2 cellular contexts compared by ENCODE assay signal in the genomic region with DNA sequence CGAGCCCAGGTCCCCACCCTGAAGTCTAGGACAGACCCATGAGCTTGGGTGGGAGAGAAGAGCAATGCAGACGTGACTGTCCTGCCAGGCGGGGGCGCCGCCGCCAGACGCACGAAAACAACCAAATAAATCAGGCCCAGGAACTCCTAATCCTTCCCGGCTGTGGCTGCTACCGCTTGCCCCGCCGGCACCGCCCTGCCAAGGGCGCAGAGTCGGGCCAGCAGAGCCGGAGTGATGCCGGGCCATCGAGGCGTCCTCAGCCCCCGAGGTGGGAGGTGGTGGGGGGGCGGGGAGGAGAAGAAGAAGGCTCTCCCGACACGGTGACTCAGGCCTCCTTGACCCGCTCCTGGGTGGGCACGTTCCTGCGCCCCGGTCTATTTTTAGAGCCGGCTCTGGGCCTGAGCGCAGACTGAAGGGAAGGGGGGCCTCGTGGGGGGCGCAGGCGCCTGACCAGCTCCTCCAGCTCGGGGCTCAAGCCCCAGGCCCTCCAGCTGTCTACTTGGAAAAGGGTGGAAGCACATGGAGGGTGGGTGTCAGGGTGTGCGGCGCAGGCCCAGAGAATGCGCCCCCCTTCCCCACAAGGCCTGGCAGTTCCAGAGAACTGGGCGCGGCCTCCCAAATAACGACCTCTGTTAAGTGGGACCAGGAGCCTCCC.
A peak's percentile ranks its signal among the peaks of the same experiment; 100 is the strongest.
TF ChIP-seq lines count a peak whose summit lies in the region.

No MANE protein-coding gene starts in this region.

TF ChIP-seq in HCT116, 20 proteins besides CTCF, POLR2A, EP300 and RAD21:
- TF ChIP-seq EGR1 (IDR thresholded peaks at IDR 0.05; ENCODE audit: low read depth), result no peak
- TF ChIP-seq SIN3A (IDR thresholded peaks at IDR 0.05; ENCODE audit: low read depth), result no peak
- no peak for TF ChIP-seq JUND (IDR thresholded peaks at IDR 0.05)
- TF ChIP-seq EZH2phosphoT487 (IDR thresholded peaks at IDR 0.05; ENCODE audit: borderline replicate concordance), result no peak
- TF ChIP-seq ZNF274 (IDR thresholded peaks at IDR 0.05; ENCODE audit: low read depth, low read length), result no peak
- TF ChIP-seq ELF1 (IDR thresholded peaks at IDR 0.05; ENCODE audit: borderline replicate concordance, low read depth), result no peak
- TF ChIP-seq POLR2AphosphoS5 (IDR thresholded peaks at IDR 0.05; ENCODE audit: low read depth, low read length), result 0 out of 2 replicates have a peak, but pooled peaks have one; percentile 18
TF ChIP-seq in HCT116: peak in this region for 1.

TF ChIP-seq in HepG2, 621 proteins besides CTCF, POLR2A, EP300 and RAD21 (continues in another document):
- TF ChIP-seq ATAD3A (CRISPR knock-in tag; IDR thresholded peaks at IDR 0.05), result no peak
- no peak for TF ChIP-seq ATF3 (CRISPR knock-in tag; IDR thresholded peaks at IDR 0.05)
- TF ChIP-seq ZNF253 (CRISPR knock-in tag; IDR thresholded peaks at IDR 0.05; ENCODE audit: borderline replicate concordance), result no peak
- no peak for TF ChIP-seq GPN1 (CRISPR knock-in tag; IDR thresholded peaks at IDR 0.05; ENCODE audit: borderline replicate concordance)
- TF ChIP-seq ZNF224 (CRISPR knock-in tag; IDR thresholded peaks at IDR 0.05), result no peak
- TF ChIP-seq, protein P1, sequence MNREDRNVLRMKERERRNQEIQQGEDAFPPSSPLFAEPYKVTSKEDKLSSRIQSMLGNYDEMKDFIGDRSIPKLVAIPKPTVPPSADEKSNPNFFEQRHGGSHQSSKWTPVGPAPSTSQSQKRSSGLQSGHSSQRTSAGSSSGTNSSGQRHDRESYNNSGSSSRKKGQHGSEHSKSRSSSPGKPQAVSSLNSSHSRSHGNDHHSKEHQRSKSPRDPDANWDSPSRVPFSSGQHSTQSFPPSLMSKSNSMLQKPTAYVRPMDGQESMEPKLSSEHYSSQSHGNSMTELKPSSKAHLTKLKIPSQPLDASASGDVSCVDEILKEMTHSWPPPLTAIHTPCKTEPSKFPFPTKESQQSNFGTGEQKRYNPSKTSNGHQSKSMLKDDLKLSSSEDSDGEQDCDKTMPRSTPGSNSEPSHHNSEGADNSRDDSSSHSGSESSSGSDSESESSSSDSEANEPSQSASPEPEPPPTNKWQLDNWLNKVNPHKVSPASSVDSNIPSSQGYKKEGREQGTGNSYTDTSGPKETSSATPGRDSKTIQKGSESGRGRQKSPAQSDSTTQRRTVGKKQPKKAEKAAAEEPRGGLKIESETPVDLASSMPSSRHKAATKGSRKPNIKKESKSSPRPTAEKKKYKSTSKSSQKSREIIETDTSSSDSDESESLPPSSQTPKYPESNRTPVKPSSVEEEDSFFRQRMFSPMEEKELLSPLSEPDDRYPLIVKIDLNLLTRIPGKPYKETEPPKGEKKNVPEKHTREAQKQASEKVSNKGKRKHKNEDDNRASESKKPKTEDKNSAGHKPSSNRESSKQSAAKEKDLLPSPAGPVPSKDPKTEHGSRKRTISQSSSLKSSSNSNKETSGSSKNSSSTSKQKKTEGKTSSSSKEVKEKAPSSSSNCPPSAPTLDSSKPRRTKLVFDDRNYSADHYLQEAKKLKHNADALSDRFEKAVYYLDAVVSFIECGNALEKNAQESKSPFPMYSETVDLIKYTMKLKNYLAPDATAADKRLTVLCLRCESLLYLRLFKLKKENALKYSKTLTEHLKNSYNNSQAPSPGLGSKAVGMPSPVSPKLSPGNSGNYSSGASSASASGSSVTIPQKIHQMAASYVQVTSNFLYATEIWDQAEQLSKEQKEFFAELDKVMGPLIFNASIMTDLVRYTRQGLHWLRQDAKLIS (CRISPR knock-in tag; IDR thresholded peaks at IDR 0.05), result no peak
- TF ChIP-seq PHF8 (CRISPR knock-in tag; IDR thresholded peaks at IDR 0.05), result peak; percentile 5; the same call in 1 of the 2 replicates
- TF ChIP-seq RARG (CRISPR knock-in tag; IDR thresholded peaks at IDR 0.05; ENCODE audit: low read depth), result no peak
- TF ChIP-seq KMT2B (CRISPR knock-in tag; IDR thresholded peaks at IDR 0.05), result peak; percentile 7; the same call in 1 of the 2 replicates
- peak; percentile 55; the same call in 1 of the 2 replicates for TF ChIP-seq KDM2A (CRISPR knock-in tag; IDR thresholded peaks at IDR 0.05; ENCODE audit: borderline replicate concordance, low read depth)
- TF ChIP-seq MTF2 (CRISPR knock-in tag; IDR thresholded peaks at IDR 0.05; ENCODE audit: borderline replicate concordance), result no peak
- no peak for TF ChIP-seq ARID2 (CRISPR knock-in tag; IDR thresholded peaks at IDR 0.05; ENCODE audit: borderline replicate concordance)
- TF ChIP-seq KLF12 (CRISPR knock-in tag; IDR thresholded peaks at IDR 0.05; ENCODE audit: borderline replicate concordance), result no peak
- peak; percentile 3 for TF ChIP-seq TAF15 (IDR thresholded peaks at IDR 0.05; ENCODE audit: low read depth, low read length, poor library complexity, severe bottlenecking)
- TF ChIP-seq ZSCAN5A (CRISPR knock-in tag; IDR thresholded peaks at IDR 0.05; ENCODE audit: borderline replicate concordance), result no peak
- no peak for TF ChIP-seq SAFB2 (CRISPR knock-in tag; IDR thresholded peaks at IDR 0.05; ENCODE audit: borderline replicate concordance, low read depth)
- 0 out of 2 replicates have a peak, but pooled peaks have one; percentile 13 for TF ChIP-seq ZNF343 (CRISPR knock-in tag; IDR thresholded peaks at IDR 0.05)
- 0 out of 2 replicates have a peak, but pooled peaks have one; percentile 28 for TF ChIP-seq PHF20 (CRISPR knock-in tag; IDR thresholded peaks at IDR 0.05)
- TF ChIP-seq MEIS1 (CRISPR knock-in tag; IDR thresholded peaks at IDR 0.05; ENCODE audit: borderline replicate concordance), result 0 out of 2 replicates have a peak, but pooled peaks have one; percentile 8
- TF ChIP-seq ZNF180 (CRISPR knock-in tag; IDR thresholded peaks at IDR 0.05; ENCODE audit: borderline replicate concordance, low read depth), result no peak
- no peak for TF ChIP-seq LBX2 (CRISPR knock-in tag; IDR thresholded peaks at IDR 0.05; ENCODE audit: borderline replicate concordance)
- TF ChIP-seq, protein P2, sequence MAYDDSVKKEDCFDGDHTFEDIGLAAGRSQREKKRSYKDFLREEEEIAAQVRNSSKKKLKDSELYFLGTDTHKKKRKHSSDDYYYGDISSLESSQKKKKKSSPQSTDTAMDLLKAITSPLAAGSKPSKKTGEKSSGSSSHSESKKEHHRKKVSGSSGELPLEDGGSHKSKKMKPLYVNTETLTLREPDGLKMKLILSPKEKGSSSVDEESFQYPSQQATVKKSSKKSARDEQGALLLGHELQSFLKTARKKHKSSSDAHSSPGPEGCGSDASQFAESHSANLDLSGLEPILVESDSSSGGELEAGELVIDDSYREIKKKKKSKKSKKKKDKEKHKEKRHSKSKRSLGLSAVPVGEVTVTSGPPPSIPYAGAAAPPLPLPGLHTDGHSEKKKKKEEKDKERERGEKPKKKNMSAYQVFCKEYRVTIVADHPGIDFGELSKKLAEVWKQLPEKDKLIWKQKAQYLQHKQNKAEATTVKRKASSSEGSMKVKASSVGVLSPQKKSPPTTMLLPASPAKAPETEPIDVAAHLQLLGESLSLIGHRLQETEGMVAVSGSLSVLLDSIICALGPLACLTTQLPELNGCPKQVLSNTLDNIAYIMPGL (CRISPR knock-in tag; IDR thresholded peaks at IDR 0.05; ENCODE audit: borderline replicate concordance in 1 of 2, low read depth in 1 of 2), result peak in 1 of 2 experiments; percentile 61; a peak in 3 of 4 replicates
- TF ChIP-seq MLX (CRISPR knock-in tag; IDR thresholded peaks at IDR 0.05), result no peak
- no peak for TF ChIP-seq PLRG1 (conservative IDR thresholded peaks at IDR 0.05)
- no peak for TF ChIP-seq ZNF44 (CRISPR knock-in tag; IDR thresholded peaks at IDR 0.05)
- TF ChIP-seq MYC (CRISPR knock-in tag; IDR thresholded peaks at IDR 0.05; ENCODE audit: borderline replicate concordance), result 0 out of 2 replicates have a peak, but pooled peaks have one; percentile 12
- TF ChIP-seq UBTF (CRISPR knock-in tag; IDR thresholded peaks at IDR 0.05), result peak; percentile 4
- TF ChIP-seq CHD4 (IDR thresholded peaks at IDR 0.05; ENCODE audit: borderline replicate concordance, low read length), result no peak
- TF ChIP-seq, protein P3, sequence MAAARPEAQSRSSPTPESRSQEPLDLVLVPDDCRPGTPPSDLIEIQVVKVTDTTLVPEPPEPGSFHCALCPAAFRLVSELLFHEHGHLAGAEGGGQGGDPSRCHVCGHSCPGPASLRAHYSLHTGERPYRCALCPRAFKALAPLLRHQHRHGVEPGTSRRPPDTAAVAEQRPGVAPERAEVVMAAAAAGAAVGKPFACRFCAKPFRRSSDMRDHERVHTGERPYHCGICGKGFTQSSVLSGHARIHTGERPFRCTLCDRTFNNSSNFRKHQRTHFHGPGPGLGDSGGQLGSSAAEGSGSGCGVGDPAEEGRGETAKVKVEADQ (CRISPR knock-in tag; IDR thresholded peaks at IDR 0.05; ENCODE audit: borderline replicate concordance), result no peak
- peak; percentile 62; the same call in 1 of the 2 replicates for TF ChIP-seq ZNF879 (CRISPR knock-in tag; IDR thresholded peaks at IDR 0.05)
- TF ChIP-seq ZNF790 (CRISPR knock-in tag; IDR thresholded peaks at IDR 0.05; ENCODE audit: borderline replicate concordance), result no peak
- TF ChIP-seq, protein P4, sequence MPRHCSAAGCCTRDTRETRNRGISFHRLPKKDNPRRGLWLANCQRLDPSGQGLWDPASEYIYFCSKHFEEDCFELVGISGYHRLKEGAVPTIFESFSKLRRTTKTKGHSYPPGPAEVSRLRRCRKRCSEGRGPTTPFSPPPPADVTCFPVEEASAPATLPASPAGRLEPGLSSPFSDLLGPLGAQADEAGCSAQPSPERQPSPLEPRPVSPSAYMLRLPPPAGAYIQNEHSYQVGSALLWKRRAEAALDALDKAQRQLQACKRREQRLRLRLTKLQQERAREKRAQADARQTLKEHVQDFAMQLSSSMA (CRISPR knock-in tag; IDR thresholded peaks at IDR 0.05), result 0 out of 2 replicates have a peak, but pooled peaks have one; percentile 19
- no peak for TF ChIP-seq YEATS2 (CRISPR knock-in tag; IDR thresholded peaks at IDR 0.05; ENCODE audit: borderline replicate concordance)
- no peak for TF ChIP-seq SKIL (CRISPR knock-in tag; IDR thresholded peaks at IDR 0.05; ENCODE audit: borderline replicate concordance)
- 0 out of 2 replicates have a peak, but pooled peaks have one; percentile 36 for TF ChIP-seq ZNF761 (CRISPR knock-in tag; conservative IDR thresholded peaks at IDR 0.05)
- TF ChIP-seq ZNF501 (CRISPR knock-in tag; IDR thresholded peaks at IDR 0.05), result 0 out of 2 replicates have a peak, but pooled peaks have one; percentile 5
- no peak for TF ChIP-seq HNRNPH1 (optimal IDR thresholded peaks at IDR 0.05; ENCODE audit: low read depth, low read length)
- peak; percentile 54; the same call in 1 of the 2 replicates for TF ChIP-seq ZSCAN21 (CRISPR knock-in tag; IDR thresholded peaks at IDR 0.05; ENCODE audit: borderline replicate concordance)
